Comparison of ENCODE assay signal across 10 cellular contexts in genomic region chr20:41142241-41142640, GRCh38. TPM values are rescaled to one million over a fixed set of nuclear protein-coding genes. Genes with fewer than 3 reads are reported as not detected.
DNase-seq lines count a peak whose midpoint lies in the region; ATAC-seq and TF ChIP-seq lines count a peak whose summit lies in the region.
"Had no signal": no experiment of that assay in that cellular context is flagged by ENCODE, and none has a peak within 500 bp of the region (broad histone marks: within the 10 kb centered on the region; RNA-seq: fewer than 3 reads in every experiment).

No MANE protein-coding gene starts in this region.

- peak overlapping the region; percentile 89 for H3K4me3 Mint-ChIP-seq in T-helper 1 cell treated with Interleukin-12 subunit alpha and Interleukin-12 subunit beta and Interleukin-4 antibody, amounts not matched to agents 30 μg/mL and 1 μg/mL, for 36 hours
- H3K4me3 Mint-ChIP-seq in activated CD4-positive, alpha-beta memory T cell treated with anti-CD3 and anti-CD28 coated beads for 36 hours = peak overlapping the region; percentile 94

- TF ChIP-seq CTCF in esophagus muscularis mucosa (IDR thresholded peaks at IDR 0.05) = no peak

- POLR2A ChIA-PET in activated CD4-positive, alpha-beta memory T cell treated with anti-CD3 and anti-CD28 coated beads for 36 hours (lab: Charles Lee) = interaction anchor here (0.5 to 4.3 kb wide), 3 partner anchors 9 to 138 kb away, joined by 3 to 69 read pairs (median 4); no protein-coding TSS in a partner anchor

- H3K4me1 Mint-ChIP-seq in T-helper 1 cell treated with Interleukin-12 subunit alpha and Interleukin-12 subunit beta and Interleukin-4 antibody, amounts not matched to agents 30 μg/mL and 1 μg/mL, for 36 hours (ENCODE audit: low read depth) = peaks cover 81% of the 10 kb centered on the region
- H3K4me1 Mint-ChIP-seq in activated CD4-positive, alpha-beta memory T cell treated with anti-CD3 and anti-CD28 coated beads for 36 hours (ENCODE audit: low read depth) = peaks cover 82% of the 10 kb centered on the region

- peaks cover 45% of the 10 kb centered on the region for H3K36me3 Mint-ChIP-seq in T-helper 1 cell treated with Interleukin-12 subunit alpha and Interleukin-12 subunit beta and Interleukin-4 antibody, amounts not matched to agents 30 μg/mL and 1 μg/mL, for 36 hours (ENCODE audit: low read depth)
- H3K36me3 Mint-ChIP-seq in activated CD4-positive, alpha-beta memory T cell treated with anti-CD3 and anti-CD28 coated beads for 36 hours = peaks cover 21% of the 10 kb centered on the region

- 71% methylated on average over 5 of the region's 5 CpGs for WGBS in esophagus muscularis mucosa

- peaks cover 0 to 6% (median 3%) of the 10 kb centered on the region in 4 donors for H3K36me3 ChIP-seq in esophagus muscularis mucosa

- H3K27ac Mint-ChIP-seq in T-helper 1 cell treated with Interleukin-12 subunit alpha and Interleukin-12 subunit beta and Interleukin-4 antibody, amounts not matched to agents 30 μg/mL and 1 μg/mL, for 36 hours = peak overlapping the region; percentile 88
- peak overlapping the region; percentile 92 for H3K27ac Mint-ChIP-seq in activated CD4-positive, alpha-beta memory T cell treated with anti-CD3 and anti-CD28 coated beads for 36 hours

- no peaks in the 10 kb centered on the region for H3K27me3 ChIP-seq in esophagus muscularis mucosa

- no peak for TF ChIP-seq POLR2A in esophagus muscularis mucosa (IDR thresholded peaks at IDR 0.05; ENCODE audit: low read depth)

- peak overlapping the region; percentile 50 to 97 (median 84) for H3K27ac ChIP-seq in esophagus muscularis mucosa (replicated peaks in 1 of 4)
- H3K27ac ChIP-seq in skin epidermis = peak overlapping the region in 15 of 21 experiments; percentile 46 to 97 (median 78)
- H3K27ac ChIP-seq: 22Rv1 had no signal

- no peaks in the 10 kb centered on the region for H3K9me3 ChIP-seq in esophagus muscularis mucosa

- intact Hi-C loops in activated CD4-positive, alpha-beta memory T cell treated with anti-CD3 and anti-CD28 coated beads for 36 hours (cut with micrococcal nuclease) = loop anchor here (2.0 kb wide), 1 partner anchor 91 kb away; no protein-coding TSS in a partner anchor
- intact Hi-C loops in esophagus muscularis mucosa (cut with DNase I) = loop anchor here (10.0 kb wide), 1 partner anchor 263 kb away; no protein-coding TSS in a partner anchor

- ATAC-seq in GM19035 (IDR thresholded peaks at IDR 0.05; ENCODE audit: unreplicated experiment) = no peak

- no peaks in the 10 kb centered on the region for H3K9me3 Mint-ChIP-seq in T-helper 1 cell treated with Interleukin-12 subunit alpha and Interleukin-12 subunit beta and Interleukin-4 antibody, amounts not matched to agents 30 μg/mL and 1 μg/mL, for 36 hours
- no peaks in the 10 kb centered on the region for H3K9me3 Mint-ChIP-seq in activated CD4-positive, alpha-beta memory T cell treated with anti-CD3 and anti-CD28 coated beads for 36 hours

- TF ChIP-seq EP300 in esophagus muscularis mucosa (IDR thresholded peaks at IDR 0.05) = no peak

- H3K4me3 ChIP-seq in esophagus muscularis mucosa (no peak overlapping the region), skin epidermis (no peak overlapping the region)

- CTCF ChIA-PET in activated CD4-positive, alpha-beta memory T cell treated with anti-CD3 and anti-CD28 coated beads for 36 hours (lab: Charles Lee) = interaction anchor here (1.0 to 4.9 kb wide), 9 partner anchors 9 to 198 kb away, joined by 3 to 60 read pairs (median 5); partner anchors contain the start of gene LPIN3

- peaks cover 82 to 95% (median 94%) of the 10 kb centered on the region in 4 donors for H3K4me1 ChIP-seq in esophagus muscularis mucosa

- no peaks in the 10 kb centered on the region for H3K27me3 Mint-ChIP-seq in T-helper 1 cell treated with Interleukin-12 subunit alpha and Interleukin-12 subunit beta and Interleukin-4 antibody, amounts not matched to agents 30 μg/mL and 1 μg/mL, for 36 hours (ENCODE audit: low read depth)
- no peaks in the 10 kb centered on the region for H3K27me3 Mint-ChIP-seq in activated CD4-positive, alpha-beta memory T cell treated with anti-CD3 and anti-CD28 coated beads for 36 hours

- DNase-seq in T-helper 1 cell = no peak
- DNase-seq in activated CD4-positive, alpha-beta memory T cell treated with anti-CD3 and anti-CD28 coated beads for 36 hours = peak; percentile 36
- DNase-seq in esophagus muscularis mucosa (ENCODE audit: extremely low spot score) = no peak
- DNase-seq in MV-4-11 (lab: John Stamatoyannopoulos, UW) = no peak
- DNase-seq in occipital lobe (lab: John Stamatoyannopoulos, UW) = no peak
- DNase-seq: stimulated activated CD4-positive, alpha-beta T cell treated with anti-CD3 and anti-CD28 coated beads, Interleukin-4, amount 100 ng/mL, for 1 hour had no signal

RNA-seq across cellular contexts. Expression of gene PLCG1, which starts 4.9 kb away (rescaled TPM):
- total RNA-seq in activated CD4-positive, alpha-beta memory T cell treated with anti-CD3 and anti-CD28 coated beads for 36 hours = 100 to 1,000 TPM; 133 to 139 TPM
- 100 to 1,000 TPM in 1 of 4 donors, 10 to 100 TPM in 3; 68.4 to 119 (median 82.5) TPM for total RNA-seq in esophagus muscularis mucosa
- total RNA-seq in occipital lobe = 92.2 TPM
